ENCODE assay signal across 10 cellular contexts in genomic region chr6:157814883-157815282, GRCh38. TPM values are rescaled to one million over a fixed set of nuclear protein-coding genes. Genes with fewer than 3 reads are reported as not detected.
A peak's percentile ranks its signal among the peaks of the same experiment; 100 is the strongest.
DNase-seq lines count a peak whose midpoint lies in the region; ATAC-seq, FAIRE-seq and TF ChIP-seq lines count a peak whose summit lies in the region.
"Had no signal": no experiment of that assay in that cellular context is flagged by ENCODE, and none has a peak within 500 bp of the region (broad histone marks: within the 10 kb centered on the region; RNA-seq: fewer than 3 reads in every experiment).

No MANE protein-coding gene starts in this region.

- FAIRE-seq in frontal cortex (lab: Jason Lieb, UNC) = no peak

- H3K27ac Mint-ChIP-seq in memory B cell = peak overlapping the region; percentile 70

- no peaks in the 10 kb centered on the region for H3K36me3 ChIP-seq in DND-41 (ENCODE audit: insufficient read depth, low read length)

- no peaks in the 10 kb centered on the region for H3K27me3 Mint-ChIP-seq in memory B cell

- TF ChIP-seq CTCF in DND-41 (IDR thresholded peaks at IDR 0.05; ENCODE audit: borderline replicate concordance, extremely low read depth, low read length, poor library complexity, severe bottlenecking) = no peak

- H2AFZ ChIP-seq in DND-41 (ENCODE audit: low read depth, low read length) = no peak overlapping the region

- H4K20me1 ChIP-seq in DND-41 (ENCODE audit: insufficient read depth, low read length) = no peaks in the 10 kb centered on the region

- H3K27ac ChIP-seq in DND-41 (ENCODE audit: low read length) = peak overlapping the region; percentile 59; the same call in 1 of the 2 replicates

- no peak overlapping the region for H3K4me3 ChIP-seq in DND-41 (ENCODE audit: low read depth in 1 of 2, low read length in 2 of 2)
- H3K4me3 ChIP-seq in Jurkat, Clone E6-1 (ENCODE audit: low read length) = no peak overlapping the region

- H3K27me3 ChIP-seq in DND-41 (ENCODE audit: insufficient read depth, low read length, poor library complexity) = no peaks in the 10 kb centered on the region

- peaks cover 26% of the 10 kb centered on the region for H3K4me1 Mint-ChIP-seq in memory B cell

- H3K9ac ChIP-seq in DND-41 (ENCODE audit: low read depth, low read length) = no peak overlapping the region

- no peak overlapping the region for H3K4me3 Mint-ChIP-seq in memory B cell

- peak; percentile 94 for ATAC-seq in DND-41 (ENCODE audit: insufficient read depth, low read depth)
- ATAC-seq in GM21381 (IDR thresholded peaks at IDR 0.05; ENCODE audit: unreplicated experiment) = peak; percentile 63
- ATAC-seq in memory B cell (ENCODE audit: low read depth) = peak; percentile 83
- no peak for ATAC-seq in GM18519 (IDR thresholded peaks at IDR 0.05; ENCODE audit: low FRiP score, unreplicated experiment)

- no peaks in the 10 kb centered on the region for H3K36me3 Mint-ChIP-seq in memory B cell

- no peaks in the 10 kb centered on the region for H3K9me3 ChIP-seq in DND-41 (ENCODE audit: insufficient read depth, low read length, severe bottlenecking)

- peak overlapping the region; percentile 33; the same call in 1 of the 2 replicates for H3K4me2 ChIP-seq in DND-41 (ENCODE audit: insufficient read depth, low read length)

- H3K4me1 ChIP-seq in DND-41 (ENCODE audit: insufficient read depth, low read length) = peaks cover 20% of the 10 kb centered on the region

- peaks cover 2% of the 10 kb centered on the region for H3K9me3 Mint-ChIP-seq in memory B cell

- H3K79me2 ChIP-seq in DND-41 (ENCODE audit: insufficient read depth, low read length) = no peaks in the 10 kb centered on the region

- DNase-seq in DND-41 (peak; percentile 71), memory B cell (ENCODE audit: low spot score in 2 of 2) (peak in 1 of 2 donors; percentile 14), DMS 273 treated with DMSO at 0.1 percent for 48 hours (lab: John Stamatoyannopoulos, UW) (no peak), frontal cortex (ENCODE audit: low spot score in 2 of 2) (no peak), GOT3 (lab: John Stamatoyannopoulos, UW) (no peak)
- DNase-seq in Jurkat, Clone E6-1 (ENCODE audit: low read depth, low spot score) = peak; percentile 91
- DNase-seq: DMS153, hypothalamus had no signal

RNA-seq across cellular contexts. Expression of gene SNX9, which starts 8.2 kb away (rescaled TPM):
- polyA plus RNA-seq in Jurkat, Clone E6-1 (2012; ENCODE audit: insufficient read depth, insufficient read length) = 17.2 TPM
- total RNA-seq in frontal cortex = 14.7 TPM

Comparison
In these comparisons a context has a peak if more than half of its experiments do, and no peak if none do; other contexts are left out.
1. DNase-seq: peak in DND-41 (single experiment) and Jurkat, Clone E6-1 (single experiment); none in DMS 273 treated with DMSO at 0.1 percent for 48 hours (single experiment), frontal cortex (0 of 2) and GOT3 (single experiment).